ENCODE assay signal across 10 cellular contexts in the genomic region with DNA sequence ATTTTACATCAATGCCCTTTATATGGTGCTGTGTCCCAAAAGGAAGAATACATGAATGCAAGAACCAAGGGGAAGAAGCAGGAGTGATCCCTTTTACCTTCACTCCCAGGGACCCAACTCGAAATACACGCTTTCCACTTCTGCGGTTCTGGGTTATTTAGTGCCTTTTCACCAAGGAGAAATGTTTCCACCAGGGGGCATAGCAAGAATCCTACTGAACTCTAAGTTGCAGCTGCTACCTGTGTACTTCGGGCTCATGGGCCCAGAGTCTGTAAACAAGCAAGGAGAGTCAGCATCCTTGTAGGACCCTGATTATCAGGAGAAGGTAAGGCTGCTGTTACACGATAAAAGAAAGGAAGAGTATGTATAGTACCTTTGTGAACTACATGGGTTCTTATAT. TPM values are rescaled to one million over a fixed set of nuclear protein-coding genes. Genes with fewer than 3 reads are reported as not detected.
A peak's percentile ranks its signal among the peaks of the same experiment; 100 is the strongest.
DNase-seq lines count a peak whose midpoint lies in the region; ATAC-seq and TF ChIP-seq lines count a peak whose summit lies in the region.
"Had no signal": no experiment of that assay in that cellular context is flagged by ENCODE, and none has a peak within 500 bp of the region (broad histone marks: within the 10 kb centered on the region; RNA-seq: fewer than 3 reads in every experiment).

No MANE protein-coding gene starts in this region.

- H3K36me3 ChIP-seq in esophagus squamous epithelium = no peaks in the 10 kb centered on the region

- H3K4me3 Mint-ChIP-seq in naive thymus-derived CD8-positive, alpha-beta T cell = no peak overlapping the region

- peaks cover 0 to 6% (median 0%) of the 10 kb centered on the region in 3 donors for H3K36me3 Mint-ChIP-seq in naive thymus-derived CD8-positive, alpha-beta T cell

- intact Hi-C loops in esophagus squamous epithelium (cut with DNase I) (no loop called here), sciatic nerve (cut with DNase I) (no loop called here)

- no peaks in the 10 kb centered on the region for H3K4me1 Mint-ChIP-seq in naive thymus-derived CD8-positive, alpha-beta T cell

- peaks cover 0 to 2% (median 0%) of the 10 kb centered on the region in 9 donors for H3K9me3 Mint-ChIP-seq in naive thymus-derived CD8-positive, alpha-beta T cell

- ATAC-seq in GM18867 (IDR thresholded peaks at IDR 0.05; ENCODE audit: unreplicated experiment) (peak; percentile 84), sciatic nerve (peak; percentile 58), HG03097 (IDR thresholded peaks at IDR 0.05; ENCODE audit: low FRiP score, unreplicated experiment) (no peak)
- no peak for ATAC-seq in naive thymus-derived CD8-positive, alpha-beta T cell
- ATAC-seq: K562 had no signal

- POLR2A ChIA-PET in naive thymus-derived CD8-positive, alpha-beta T cell (lab: Charles Lee) = no interaction called here

- H3K27ac Mint-ChIP-seq in naive thymus-derived CD8-positive, alpha-beta T cell = no peak overlapping the region

- no peak overlapping the region for H3K27ac ChIP-seq in esophagus squamous epithelium
- H3K27ac ChIP-seq: epithelial cell of prostate had no signal

- no peaks in the 10 kb centered on the region for H3K27me3 ChIP-seq in esophagus squamous epithelium

- TF ChIP-seq POLR2A in esophagus squamous epithelium (IDR thresholded peaks at IDR 0.05) = no peak

- no peaks in the 10 kb centered on the region for H3K9me3 ChIP-seq in esophagus squamous epithelium

- H3K4me3 ChIP-seq in esophagus squamous epithelium = no peak overlapping the region
- H3K4me3 ChIP-seq: K562 had no signal

- TF ChIP-seq CTCF in esophagus squamous epithelium (IDR thresholded peaks at IDR 0.05) = peak in 5 of 6 experiments; percentile 33 to 46 (median 44)

- H3K27me3 Mint-ChIP-seq in naive thymus-derived CD8-positive, alpha-beta T cell = peaks cover 3 to 20% (median 14%) of the 10 kb centered on the region in 5 donors

- peak; percentile 28 for DNase-seq in NCI-H1694 (lab: John Stamatoyannopoulos, UW)
- no peak for DNase-seq in esophagus squamous epithelium (lab: John Stamatoyannopoulos, UW)
- no peak for DNase-seq in sciatic nerve (ENCODE audit: low spot score)
- DNase-seq in HPDE6-E6E7 (ENCODE audit: extremely low spot score) = no peak
- no peak for DNase-seq in naive thymus-derived CD8-positive, alpha-beta T cell
- DNase-seq in stimulated activated CD8-positive, alpha-beta memory T cell treated with anti-CD3 and anti-CD28 coated beads, Interleukin-4, amount 100 ng/mL, for 48 hours = no peak

- peaks cover 0 to 20% (median 3%) of the 10 kb centered on the region in 3 donors for H3K4me1 ChIP-seq in esophagus squamous epithelium

- 58 to 79% methylated on average over 4 to 5 of the region's 5 CpGs for WGBS in esophagus squamous epithelium, 2 donors

RNA-seq across cellular contexts. Expression of gene DPYSL3, which starts 45.7 kb away (rescaled TPM):
- 10 to 100 TPM in 2 of 4 donors, 1 to 10 TPM in 2; 5.2 to 62.9 (median 14.0) TPM for total RNA-seq in esophagus squamous epithelium
- total RNA-seq in sciatic nerve = 81.2 TPM
- not detected for total RNA-seq in naive thymus-derived CD8-positive, alpha-beta T cell
- polyA plus RNA-seq in naive thymus-derived CD8-positive, alpha-beta T cell = not detected

Comparison
In these comparisons a context has a peak if more than half of its experiments do, and no peak if none do; other contexts are left out.
1. ATAC-seq: peak in GM18867 (single experiment) and sciatic nerve (single experiment); none in naive thymus-derived CD8-positive, alpha-beta T cell (0 of 2) and HG03097 (single experiment).
2. RNA of gene DPYSL3, which starts 45.7 kb away (total RNA-seq): 81.2 TPM in sciatic nerve (single experiment) and 5.2 to 62.9 TPM in esophagus squamous epithelium; not detected in naive thymus-derived CD8-positive, alpha-beta T cell; every median in the first group is over 4 times any median in the second.